Comparison of ENCODE assay signal across 12 cellular contexts in genomic region chr19:42424712-42425131, GRCh38. TPM values are rescaled to one million over a fixed set of nuclear protein-coding genes. Genes with fewer than 3 reads are reported as not detected.
A peak's percentile ranks its signal among the peaks of the same experiment; 100 is the strongest.
DNase-seq lines count a peak whose midpoint lies in the region; ATAC-seq and TF ChIP-seq lines count a peak whose summit lies in the region.
"Had no signal": no experiment of that assay in that cellular context is flagged by ENCODE, and none has a peak within 500 bp of the region (broad histone marks: within the 10 kb centered on the region; RNA-seq: fewer than 3 reads in every experiment).

No MANE protein-coding gene starts in this region.

- no peak overlapping the region for H3K4me3 ChIP-seq in AG09309 (ENCODE audit: control insufficient read depth, low read depth, low read length)
- H3K4me3 ChIP-seq in foreskin fibroblast (ENCODE audit: low read depth in 1 of 2, low read length in 2 of 2): no peak overlapping the region

- peak overlapping the region; percentile 83 for H3K27ac ChIP-seq in angular gyrus (ENCODE audit: low read depth, low read length)

- peak overlapping the region in 1 of 2 donors; percentile 99 for H3K27ac Mint-ChIP-seq in natural killer cell
- H3K27ac Mint-ChIP-seq: stimulated activated naive CD8-positive, alpha-beta T cell treated with anti-CD3 and anti-CD28 coated beads, Interleukin-15, Interleukin-2, amounts not matched to agents 100 ng/mL and 50 ng/mL, for 24 hours had no signal

- H3K4me1 Mint-ChIP-seq in natural killer cell: peaks cover 33 to 47% of the 10 kb centered on the region in 2 donors

- intact Hi-C loops in natural killer cell (cut with micrococcal nuclease): no loop called here

- no peaks in the 10 kb centered on the region for H3K27me3 Mint-ChIP-seq in natural killer cell (ENCODE audit: low read depth in 2 of 2)
- H3K27me3 Mint-ChIP-seq: stimulated activated naive CD8-positive, alpha-beta T cell treated with anti-CD3 and anti-CD28 coated beads, Interleukin-15, Interleukin-2, amounts not matched to agents 100 ng/mL and 50 ng/mL, for 24 hours had no signal

- DNase-seq in AG09309 (ENCODE audit: low read depth) (no peak), D341Med (ENCODE audit: low spot score) (peak; percentile 45), natural killer cell (no peak), foreskin fibroblast (no peak), NOMO-1 treated with DMSO at 0.1 percent for 48 hours (lab: John Stamatoyannopoulos, UW; ENCODE audit: unreplicated experiment) (no peak), NCI-H2196 treated with DMSO at 0.1 percent for 48 hours (lab: John Stamatoyannopoulos, UW; ENCODE audit: unreplicated experiment) (no peak), T-helper 9 cell (no peak)
- DNase-seq: activated CD4-positive, alpha-beta T cell treated with anti-CD3 and anti-CD28 coated beads for 48 hours; DMS79 treated with DMSO at 0.1 percent for 48 hours had no signal

- ATAC-seq in natural killer cell: no peak

- TF ChIP-seq CTCF in AG09309 (IDR thresholded peaks at IDR 0.05; ENCODE audit: control insufficient read depth, insufficient read depth, low read depth, low read length, missing control alignments): peak; percentile 9
- no peak for TF ChIP-seq CTCF in natural killer cell (IDR thresholded peaks at IDR 0.05)
- no peak for TF ChIP-seq CTCF in foreskin fibroblast (IDR thresholded peaks at IDR 0.05; ENCODE audit: low read depth, low read length)

- no peaks in the 10 kb centered on the region for H3K36me3 Mint-ChIP-seq in natural killer cell

- peak overlapping the region; percentile 98 for H3K4me3 Mint-ChIP-seq in natural killer cell

- no peaks in the 10 kb centered on the region for H3K9me3 Mint-ChIP-seq in natural killer cell
- H3K9me3 Mint-ChIP-seq: stimulated activated naive CD8-positive, alpha-beta T cell treated with anti-CD3 and anti-CD28 coated beads, Interleukin-15, Interleukin-2, amounts not matched to agents 100 ng/mL and 50 ng/mL, for 24 hours had no signal

RNA-seq across cellular contexts. Expression of gene LIPE, which starts 2.5 kb away (rescaled TPM):
- 10 to 100 TPM in 2 of 3 donors, 1 to 10 TPM in 1; 5.3 to 13.3 (median 11.7) TPM for total RNA-seq in natural killer cell

RNA-seq across cellular contexts. Expression of gene CXCL17, which starts 18.0 kb away (rescaled TPM):
- not detected for total RNA-seq in natural killer cell
- total RNA-seq: endothelial cell of umbilical vein had no signal

RNA-seq across cellular contexts. Expression of gene CNFN, which starts 34.6 kb away (rescaled TPM):
- 1 to 10 TPM in 1 of 3 donors, not detected in 2; 1.3 TPM for total RNA-seq in natural killer cell
